ENCODE assay signal across 1 cellular context in genomic region chr16:189604-190186, GRCh38.
TF ChIP-seq lines count a peak whose summit lies in the region.

No MANE protein-coding gene starts in this region.

TF ChIP-seq in K562, 482 proteins besides CTCF, POLR2A, EP300 and RAD21:
- TF ChIP-seq PRMT5 (CRISPR knock-in tag; IDR thresholded peaks at IDR 0.05) (no peak), POLR2G (IDR thresholded peaks at IDR 0.05; ENCODE audit: low read depth, low read length) (peak; percentile 57; the same call in 1 of the 2 replicates)
